Comparison of ENCODE assay signal across 14 cellular contexts in the genomic region with DNA sequence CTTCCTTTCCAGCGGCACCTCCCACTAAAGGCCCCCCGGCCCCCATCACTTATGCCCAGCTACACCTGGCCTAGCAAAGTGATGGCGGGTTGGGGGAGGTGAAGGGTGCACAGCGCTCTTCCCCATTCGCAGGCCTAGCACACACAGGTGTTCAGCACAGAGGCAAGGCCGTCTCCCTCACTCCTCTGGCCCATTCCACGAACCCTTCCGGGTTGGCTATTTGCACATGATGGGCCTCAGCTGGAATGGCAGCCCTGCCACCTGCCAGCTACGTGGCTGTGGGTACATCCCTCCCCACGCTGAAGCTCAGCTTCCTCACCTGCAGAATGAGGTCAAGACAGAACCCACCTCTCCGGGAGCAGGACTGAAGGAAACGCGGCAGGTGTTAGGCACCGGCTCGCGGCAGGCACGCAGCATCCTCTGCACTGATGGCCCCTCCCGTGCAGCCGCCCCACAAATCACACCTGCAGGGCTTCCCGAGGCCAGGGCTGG. TPM values are rescaled to one million over a fixed set of nuclear protein-coding genes. Genes with fewer than 3 reads are reported as not detected.
DNase-seq lines count a peak whose midpoint lies in the region; ATAC-seq and TF ChIP-seq lines count a peak whose summit lies in the region.
"Had no signal": no experiment of that assay in that cellular context is flagged by ENCODE, and none has a peak within 500 bp of the region (broad histone marks: within the 10 kb centered on the region; RNA-seq: fewer than 3 reads in every experiment).

No MANE protein-coding gene starts in this region.

- no peak for ATAC-seq in activated CD8-positive, alpha-beta T cell treated with anti-CD3 and anti-CD28 coated beads, Interleukin-2, amount 10 ng/mL, durations not matched to agents 7 days and 5 days
- ATAC-seq in activated CD8-positive, alpha-beta T cell treated with anti-CD3 and anti-CD28 coated beads for 36 hours, result no peak
- peak; percentile 15 for ATAC-seq in HG03175 (IDR thresholded peaks at IDR 0.05; ENCODE audit: unreplicated experiment)
- no peak for ATAC-seq in upper lobe of left lung (ENCODE audit: low FRiP score in 2 of 2)
- ATAC-seq in GM21737 (IDR thresholded peaks at IDR 0.05; ENCODE audit: unreplicated experiment), result no peak
- ATAC-seq in GM18861 (IDR thresholded peaks at IDR 0.05; ENCODE audit: unreplicated experiment), result no peak

- POLR2A ChIA-PET in activated CD8-positive, alpha-beta T cell treated with anti-CD3 and anti-CD28 coated beads, Interleukin-2, amount 10 ng/mL, durations not matched to agents 7 days and 5 days (lab: Charles Lee), result interaction anchor here (1.6 kb wide), 1 partner anchor 71 kb away, joined by 3 read pairs; no protein-coding TSS in a partner anchor
- POLR2A ChIA-PET in activated CD8-positive, alpha-beta T cell treated with anti-CD3 and anti-CD28 coated beads for 36 hours (lab: Charles Lee), result interaction anchor here (0.9 kb wide), 1 partner anchor 66 kb away, joined by 3 read pairs; no protein-coding TSS in a partner anchor

- no peak for TF ChIP-seq CTCF in activated CD8-positive, alpha-beta T cell treated with anti-CD3 and anti-CD28 coated beads for 36 hours (IDR thresholded peaks at IDR 0.05)
- TF ChIP-seq CTCF in SU-DHL-6 (IDR thresholded peaks at IDR 0.05; ENCODE audit: insufficient read depth, low read length, poor library complexity, severe bottlenecking), result no peak
- TF ChIP-seq CTCF in upper lobe of left lung (IDR thresholded peaks at IDR 0.05), result no peak

- peak overlapping the region; percentile 43 for H3K27ac Mint-ChIP-seq in activated CD8-positive, alpha-beta T cell treated with anti-CD3 and anti-CD28 coated beads, Interleukin-2, amount 10 ng/mL, durations not matched to agents 7 days and 5 days
- no peak overlapping the region for H3K27ac Mint-ChIP-seq in activated CD8-positive, alpha-beta T cell treated with anti-CD3 and anti-CD28 coated beads for 36 hours
- H3K27ac Mint-ChIP-seq: activated naive CD4-positive, alpha-beta T cell treated with anti-CD3 and anti-CD28 coated beads, Interleukin-2, amount 50 U/mL, for 24 hours; endodermal cell; type B pancreatic cell had no signal

- peak overlapping the region; percentile 31 for H3K4me2 ChIP-seq in SU-DHL-6 (ENCODE audit: low read depth, low read length, poor library complexity, severe bottlenecking)
- H3K4me2 ChIP-seq: PC-9 had no signal

- H3F3A ChIP-seq in SU-DHL-6 (ENCODE audit: insufficient read depth), result 0 out of 2 replicates have a peak, but pooled peaks cover 4% of the 10 kb centered on the region

- H3K4me1 ChIP-seq in upper lobe of left lung, result peaks cover 22 to 40% (median 24%) of the 10 kb centered on the region in 4 donors

- no peaks in the 10 kb centered on the region for H3K27me3 ChIP-seq in SU-DHL-6 (ENCODE audit: low read length)
- H3K27me3 ChIP-seq in upper lobe of left lung, result no peaks in the 10 kb centered on the region

- H3K9me3 Mint-ChIP-seq in activated CD8-positive, alpha-beta T cell treated with anti-CD3 and anti-CD28 coated beads, Interleukin-2, amount 10 ng/mL, durations not matched to agents 7 days and 5 days (ENCODE audit: insufficient read depth), result no peaks in the 10 kb centered on the region
- no peaks in the 10 kb centered on the region for H3K9me3 Mint-ChIP-seq in activated CD8-positive, alpha-beta T cell treated with anti-CD3 and anti-CD28 coated beads for 36 hours
- H3K9me3 Mint-ChIP-seq: activated naive CD4-positive, alpha-beta T cell treated with anti-CD3 and anti-CD28 coated beads, Interleukin-2, amount 50 U/mL, for 24 hours; endodermal cell; type B pancreatic cell had no signal

- no peak overlapping the region for H2AFZ ChIP-seq in SU-DHL-6 (ENCODE audit: low read depth, low read length, severe bottlenecking)
- H2AFZ ChIP-seq: PC-9 had no signal

- H3K27ac ChIP-seq in SU-DHL-6 (ENCODE audit: low read depth, low read length), result peak overlapping the region; percentile 8; the same call in 1 of the 2 replicates
- peak overlapping the region in 3 of 4 donors; percentile 54 to 71 (median 66) for H3K27ac ChIP-seq in upper lobe of left lung
- H3K27ac ChIP-seq: PC-9 had no signal

- DNase-seq in activated CD8-positive, alpha-beta T cell treated with anti-CD3 and anti-CD28 coated beads, Interleukin-2, amount 10 ng/mL, durations not matched to agents 7 days and 5 days, result no peak
- no peak for DNase-seq in activated CD8-positive, alpha-beta T cell treated with anti-CD3 and anti-CD28 coated beads for 36 hours
- no peak for DNase-seq in upper lobe of left lung
- no peak for DNase-seq in T-helper 1 cell
- DNase-seq: endodermal cell; occipital lobe; PC-9; stimulated activated CD4-positive, alpha-beta T cell treated with anti-CD3 and anti-CD28 coated beads, Interleukin-2, amount 100 ng/mL, for 48 hours had no signal

- H3K27me3 Mint-ChIP-seq in activated CD8-positive, alpha-beta T cell treated with anti-CD3 and anti-CD28 coated beads, Interleukin-2, amount 10 ng/mL, durations not matched to agents 7 days and 5 days (ENCODE audit: low read depth), result no peaks in the 10 kb centered on the region
- no peaks in the 10 kb centered on the region for H3K27me3 Mint-ChIP-seq in activated CD8-positive, alpha-beta T cell treated with anti-CD3 and anti-CD28 coated beads for 36 hours
- H3K27me3 Mint-ChIP-seq: activated naive CD4-positive, alpha-beta T cell treated with anti-CD3 and anti-CD28 coated beads, Interleukin-2, amount 50 U/mL, for 24 hours; type B pancreatic cell had no signal

- H3K9me3 ChIP-seq in SU-DHL-6 (ENCODE audit: insufficient read depth, low read length) (no peaks in the 10 kb centered on the region), upper lobe of left lung (no peaks in the 10 kb centered on the region)

- H3K79me2 ChIP-seq in SU-DHL-6 (ENCODE audit: insufficient read depth, low read length), result no peaks in the 10 kb centered on the region

- WGBS in upper lobe of left lung, 2 donors, result 91% methylated on average over 9 to 20 of the region's 20 CpGs

- H4K20me1 ChIP-seq in SU-DHL-6 (ENCODE audit: low read depth, low read length), result no peaks in the 10 kb centered on the region

- H3K36me3 ChIP-seq in SU-DHL-6 (ENCODE audit: low read length) (no peaks in the 10 kb centered on the region), upper lobe of left lung (peaks cover 0 to 10% (median 1%) of the 10 kb centered on the region in 4 donors)

- CTCF ChIA-PET in activated CD8-positive, alpha-beta T cell treated with anti-CD3 and anti-CD28 coated beads, Interleukin-2, amount 10 ng/mL, durations not matched to agents 7 days and 5 days (lab: Charles Lee), result interaction anchor here (0.7 kb wide), 1 partner anchor 145 kb away, joined by 3 read pairs; no protein-coding TSS in a partner anchor
- CTCF ChIA-PET in activated CD8-positive, alpha-beta T cell treated with anti-CD3 and anti-CD28 coated beads for 36 hours (lab: Charles Lee), result no interaction called here

- H3K36me3 Mint-ChIP-seq in activated CD8-positive, alpha-beta T cell treated with anti-CD3 and anti-CD28 coated beads, Interleukin-2, amount 10 ng/mL, durations not matched to agents 7 days and 5 days (ENCODE audit: low read depth), result peaks cover 10% of the 10 kb centered on the region
- H3K36me3 Mint-ChIP-seq in activated CD8-positive, alpha-beta T cell treated with anti-CD3 and anti-CD28 coated beads for 36 hours (ENCODE audit: low read depth), result peaks cover 6% of the 10 kb centered on the region
- H3K36me3 Mint-ChIP-seq: type B pancreatic cell had no signal

- TF ChIP-seq EP300 in upper lobe of left lung (IDR thresholded peaks at IDR 0.05), result no peak

- TF ChIP-seq POLR2A in upper lobe of left lung (IDR thresholded peaks at IDR 0.05), result no peak

- peaks cover 30% of the 10 kb centered on the region for H3K4me1 Mint-ChIP-seq in activated CD8-positive, alpha-beta T cell treated with anti-CD3 and anti-CD28 coated beads, Interleukin-2, amount 10 ng/mL, durations not matched to agents 7 days and 5 days (ENCODE audit: low read depth)
- peaks cover 19% of the 10 kb centered on the region for H3K4me1 Mint-ChIP-seq in activated CD8-positive, alpha-beta T cell treated with anti-CD3 and anti-CD28 coated beads for 36 hours (ENCODE audit: low read depth)

- intact Hi-C loops in activated CD8-positive, alpha-beta T cell treated with anti-CD3 and anti-CD28 coated beads for 36 hours (cut with micrococcal nuclease), result no loop called here

- no peak overlapping the region; the same call in 1 of the 2 replicates for H3K9ac ChIP-seq in SU-DHL-6 (ENCODE audit: low read length)

- H3K9me2 ChIP-seq in SU-DHL-6 (replicated peaks; ENCODE audit: insufficient read depth, low read length), result no peaks in the 10 kb centered on the region

- H3K4me3 Mint-ChIP-seq in activated CD8-positive, alpha-beta T cell treated with anti-CD3 and anti-CD28 coated beads, Interleukin-2, amount 10 ng/mL, durations not matched to agents 7 days and 5 days, result peak overlapping the region; percentile 15
- H3K4me3 Mint-ChIP-seq in activated CD8-positive, alpha-beta T cell treated with anti-CD3 and anti-CD28 coated beads for 36 hours, result no peak overlapping the region
- H3K4me3 Mint-ChIP-seq: endodermal cell, type B pancreatic cell had no signal

- H3K4me3 ChIP-seq in SU-DHL-6 (ENCODE audit: insufficient read depth, low read length, poor library complexity, severe bottlenecking) (no peak overlapping the region), upper lobe of left lung (no peak overlapping the region)
- H3K4me3 ChIP-seq: PC-9 had no signal

RNA-seq across cellular contexts. Expression of a gene that starts 4.8 kb away (rescaled TPM):
- total RNA-seq in activated CD8-positive, alpha-beta T cell treated with anti-CD3 and anti-CD28 coated beads, Interleukin-2, amount 10 ng/mL, durations not matched to agents 7 days and 5 days, result 10 to 100 TPM; 48.5 to 52.4 TPM
- total RNA-seq in activated CD8-positive, alpha-beta T cell treated with anti-CD3 and anti-CD28 coated beads for 36 hours, result 10 to 100 TPM; 38.4 to 40.4 TPM
- 100 to 1,000 TPM in 1 of 6 donors, 10 to 100 TPM in 5; 31.2 to 103 (median 42.8) TPM for total RNA-seq in upper lobe of left lung

RNA-seq across cellular contexts. Expression of a gene that starts 48.9 kb away (rescaled TPM):
- total RNA-seq in activated CD8-positive, alpha-beta T cell treated with anti-CD3 and anti-CD28 coated beads, Interleukin-2, amount 10 ng/mL, durations not matched to agents 7 days and 5 days, result not detected
- not detected for total RNA-seq in activated CD8-positive, alpha-beta T cell treated with anti-CD3 and anti-CD28 coated beads for 36 hours
- total RNA-seq in upper lobe of left lung, result under 1 TPM in 1 of 6 donors, not detected in 5; 0.44 TPM
- total RNA-seq: endodermal cell, occipital lobe had no signal
